23 cellular contexts compared by ENCODE assay signal in the genomic region with DNA sequence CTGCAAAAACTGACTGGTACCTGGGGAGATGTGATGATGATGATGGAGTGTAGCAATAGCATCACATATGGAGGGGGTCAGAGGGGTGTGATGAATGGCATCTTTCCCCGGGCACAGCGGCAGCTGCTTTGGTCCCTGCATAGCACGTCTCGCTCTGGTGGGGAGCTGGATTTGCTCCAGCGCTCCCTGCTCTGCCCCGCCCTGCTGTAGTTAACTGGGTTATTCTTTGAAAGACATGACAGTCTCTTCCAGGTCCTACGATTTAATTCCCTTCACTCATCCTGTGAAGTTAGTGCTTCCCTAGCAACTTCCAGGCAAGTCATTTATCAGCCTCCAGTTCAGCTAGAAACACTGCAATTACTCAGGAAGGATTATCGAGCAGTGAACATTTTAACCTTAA.
"Had no signal": no experiment of that assay in that cellular context is flagged by ENCODE, and none has a peak within 500 bp of the region (broad histone marks: within the 10 kb centered on the region; RNA-seq: fewer than 3 reads in every experiment).

No MANE protein-coding gene starts in this region.

- H3K4me3 ChIP-seq: cardiac muscle cell, K562, SJCRH30 had no signal

- H3K27me3 ChIP-seq: brain microvascular endothelial cell, cardiac muscle cell, SJCRH30 had no signal

- H3K9me3 ChIP-seq: SJCRH30 had no signal

- H3K36me3 ChIP-seq: brain microvascular endothelial cell, cardiac muscle cell, SJCRH30 had no signal

- H3K4me1 ChIP-seq: SJCRH30 had no signal

- H3K27ac ChIP-seq: brain microvascular endothelial cell, cardiac muscle cell, RWPE1, SJCRH30 had no signal

- DNase-seq: activated CD4-positive, alpha-beta T cell treated with anti-CD3 and anti-CD28 coated beads for 4 hours; activated CD8-positive, alpha-beta memory T cell treated with anti-CD3 and anti-CD28 coated beads, Interleukin-2, amount 50 U/mL, for 4 hours; activated CD8-positive, alpha-beta T cell treated with anti-CD3 and anti-CD28 coated beads for 36 hours; activated gamma-delta T cell treated with Interleukin-2 at 50 U/mL for 16 hours; activated naive CD4-positive, alpha-beta T cell treated with anti-CD3 and anti-CD28 coated beads, Interleukin-2, amount 10 ng/mL, durations not matched to agents 7 days and 5 days; activated naive CD8-positive, alpha-beta T cell treated with anti-CD3 and anti-CD28 coated beads for 36 hours; activated T-cell treated with anti-CD3 and anti-CD28 coated beads, Interleukin-2, amount 50 U/mL, for 72 hours; brain microvascular endothelial cell; Karpas-422; MM.1S; NCI-H1105 treated with DMSO at 0.1 percent for 48 hours; NCI-H1436 treated with DMSO at 0.1 percent for 48 hours; NCI-H1930; NCI-H2171; NCI-H2227 treated with DMSO at 0.1 percent for 48 hours; NCI-H82; OCI-M1; Right ventricle myocardium superior; SJCRH30; SW 1271 had no signal
